11 cellular contexts compared by ENCODE assay signal in genomic region chr5:16741007-16741406, GRCh38.
DNase-seq lines count a peak whose midpoint lies in the region; ATAC-seq and TF ChIP-seq lines count a peak whose summit lies in the region.
"Had no signal": no experiment of that assay in that cellular context is flagged by ENCODE, and none has a peak within 500 bp of the region (broad histone marks: within the 10 kb centered on the region; RNA-seq: fewer than 3 reads in every experiment).

No MANE protein-coding gene starts in this region.

- peak overlapping the region; percentile 95 for H3K9ac ChIP-seq in iPS-18a (ENCODE audit: low read length)

- peaks cover 9% of the 10 kb centered on the region for H3K36me3 Mint-ChIP-seq in chondrocyte (ENCODE audit: low read depth)
- H3K36me3 Mint-ChIP-seq in activated CD8-positive, alpha-beta memory T cell treated with anti-CD3 and anti-CD28 coated beads, Interleukin-2, amount 10 ng/mL, durations not matched to agents 7 days and 5 days: no peaks in the 10 kb centered on the region
- H3K36me3 Mint-ChIP-seq: activated CD4-positive, alpha-beta memory T cell treated with anti-CD3 and anti-CD28 coated beads for 36 hours; naive thymus-derived CD8-positive, alpha-beta T cell had no signal

- no peak overlapping the region for H3K27ac Mint-ChIP-seq in chondrocyte (ENCODE audit: unreplicated experiment)
- H3K27ac Mint-ChIP-seq in activated CD8-positive, alpha-beta memory T cell treated with anti-CD3 and anti-CD28 coated beads, Interleukin-2, amount 10 ng/mL, durations not matched to agents 7 days and 5 days: no peak overlapping the region
- H3K27ac Mint-ChIP-seq: activated CD4-positive, alpha-beta memory T cell treated with anti-CD3 and anti-CD28 coated beads for 36 hours; naive thymus-derived CD8-positive, alpha-beta T cell had no signal

- no peak overlapping the region for H3K4me3 Mint-ChIP-seq in chondrocyte (ENCODE audit: unreplicated experiment)
- no peak overlapping the region for H3K4me3 Mint-ChIP-seq in activated CD8-positive, alpha-beta memory T cell treated with anti-CD3 and anti-CD28 coated beads, Interleukin-2, amount 10 ng/mL, durations not matched to agents 7 days and 5 days
- H3K4me3 Mint-ChIP-seq: activated CD4-positive, alpha-beta memory T cell treated with anti-CD3 and anti-CD28 coated beads for 36 hours; naive thymus-derived CD8-positive, alpha-beta T cell had no signal

- H3K4me3 ChIP-seq in iPS-18a (ENCODE audit: low read length) (peak overlapping the region; percentile 67), upper lobe of left lung (no peak overlapping the region)
- H3K4me3 ChIP-seq: transverse colon had no signal

- DNase-seq in Right ventricle myocardium inferior (ENCODE audit: missing footprints) (no peak), cardiac septum (ENCODE audit: low spot score) (no peak), chondrocyte (ENCODE audit: low spot score) (no peak), upper lobe of left lung (no peak)
- DNase-seq in activated CD8-positive, alpha-beta memory T cell treated with anti-CD3 and anti-CD28 coated beads, Interleukin-2, amount 10 ng/mL, durations not matched to agents 7 days and 5 days: no peak
- DNase-seq in stimulated activated CD4-positive, alpha-beta T cell treated with anti-CD3 and anti-CD28 coated beads, Interleukin-15, amount 100 ng/mL, for 24 hours: no peak
- no peak for DNase-seq in effector CD8-positive, alpha-beta T cell (lab: John Stamatoyannopoulos, UW)
- DNase-seq: activated CD4-positive, alpha-beta memory T cell treated with anti-CD3 and anti-CD28 coated beads for 36 hours; naive thymus-derived CD8-positive, alpha-beta T cell; transverse colon had no signal

- no peaks in the 10 kb centered on the region for H3K9me3 ChIP-seq in iPS-18a (ENCODE audit: control insufficient read depth, low read depth, low read length)
- H3K9me3 ChIP-seq in upper lobe of left lung: no peaks in the 10 kb centered on the region
- H3K9me3 ChIP-seq: transverse colon had no signal

- intact Hi-C loops in Right ventricle myocardium inferior (cut with DNase I): no loop called here
- intact Hi-C loops in cardiac septum (cut with DNase I): no loop called here

- H3K9me3 Mint-ChIP-seq in chondrocyte (ENCODE audit: low read depth): no peaks in the 10 kb centered on the region
- H3K9me3 Mint-ChIP-seq in activated CD8-positive, alpha-beta memory T cell treated with anti-CD3 and anti-CD28 coated beads, Interleukin-2, amount 10 ng/mL, durations not matched to agents 7 days and 5 days (ENCODE audit: low read depth): no peaks in the 10 kb centered on the region
- H3K9me3 Mint-ChIP-seq: activated CD4-positive, alpha-beta memory T cell treated with anti-CD3 and anti-CD28 coated beads for 36 hours; naive thymus-derived CD8-positive, alpha-beta T cell had no signal

- CTCF ChIA-PET in activated CD8-positive, alpha-beta memory T cell treated with anti-CD3 and anti-CD28 coated beads, Interleukin-2, amount 10 ng/mL, durations not matched to agents 7 days and 5 days (lab: Charles Lee): no interaction called here

- H3K27me3 ChIP-seq in iPS-18a (ENCODE audit: control insufficient read depth, insufficient read depth, low read length): no peaks in the 10 kb centered on the region
- H3K27me3 ChIP-seq in upper lobe of left lung: no peaks in the 10 kb centered on the region
- H3K27me3 ChIP-seq: transverse colon had no signal

- TF ChIP-seq EP300 in upper lobe of left lung (IDR thresholded peaks at IDR 0.05): no peak

- H3K4me1 ChIP-seq in iPS-18a (ENCODE audit: control insufficient read depth, low read depth, low read length): peaks cover 24% of the 10 kb centered on the region
- H3K4me1 ChIP-seq in upper lobe of left lung: peaks cover 12 to 33% (median 20%) of the 10 kb centered on the region in 4 donors

- 64 to 66% methylated on average over 7 of the region's 7 CpGs for WGBS in upper lobe of left lung, 2 donors

- H3K36me3 ChIP-seq in iPS-18a (ENCODE audit: control insufficient read depth, low read depth, low read length) (no peaks in the 10 kb centered on the region), upper lobe of left lung (peaks cover 0 to 8% (median 0%) of the 10 kb centered on the region in 4 donors)
- H3K36me3 ChIP-seq: transverse colon had no signal

- H3K27ac ChIP-seq in iPS-18a (ENCODE audit: low read length) (peak overlapping the region; percentile 97), upper lobe of left lung (no peak overlapping the region)
- H3K27ac ChIP-seq: transverse colon had no signal

- H3K27me3 Mint-ChIP-seq in chondrocyte (ENCODE audit: low read depth): no peaks in the 10 kb centered on the region
- peaks cover 37% of the 10 kb centered on the region for H3K27me3 Mint-ChIP-seq in activated CD8-positive, alpha-beta memory T cell treated with anti-CD3 and anti-CD28 coated beads, Interleukin-2, amount 10 ng/mL, durations not matched to agents 7 days and 5 days

- peaks cover 38% of the 10 kb centered on the region for H3K4me1 Mint-ChIP-seq in chondrocyte (ENCODE audit: low read depth)
- H3K4me1 Mint-ChIP-seq in activated CD8-positive, alpha-beta memory T cell treated with anti-CD3 and anti-CD28 coated beads, Interleukin-2, amount 10 ng/mL, durations not matched to agents 7 days and 5 days: no peaks in the 10 kb centered on the region

- ATAC-seq in Right ventricle myocardium inferior (peak; percentile 52), upper lobe of left lung (ENCODE audit: low FRiP score in 2 of 2) (no peak)
- ATAC-seq in activated CD8-positive, alpha-beta memory T cell treated with anti-CD3 and anti-CD28 coated beads, Interleukin-2, amount 10 ng/mL, durations not matched to agents 7 days and 5 days: no peak
- ATAC-seq: naive thymus-derived CD8-positive, alpha-beta T cell had no signal

- peak; percentile 23 for TF ChIP-seq CTCF in chondrocyte (IDR thresholded peaks at IDR 0.05)
- TF ChIP-seq CTCF in upper lobe of left lung (IDR thresholded peaks at IDR 0.05): no peak

- TF ChIP-seq POLR2A in upper lobe of left lung (IDR thresholded peaks at IDR 0.05): no peak
